Comparison of ENCODE assay signal across 8 cellular contexts in genomic region chr1:41626616-41627375, GRCh38.
A peak's percentile ranks its signal among the peaks of the same experiment; 100 is the strongest.
DNase-seq lines count a peak whose midpoint lies in the region; ATAC-seq, FAIRE-seq and TF ChIP-seq lines count a peak whose summit lies in the region.

No MANE protein-coding gene starts in this region.

- TF ChIP-seq CTCF in HepG2 (CRISPR knock-in tag; IDR thresholded peaks at IDR 0.05): no peak

- H3K9me3 ChIP-seq in SJSA1 (replicated peaks): no peaks in the 10 kb centered on the region
- H3K9me3 ChIP-seq in HepG2 (ENCODE audit: low read length): no peaks in the 10 kb centered on the region

- peak; percentile 38 for ATAC-seq in GM18520 (IDR thresholded peaks at IDR 0.05; ENCODE audit: unreplicated experiment)
- no peak for ATAC-seq in HepG2
- ATAC-seq in HG03442 (IDR thresholded peaks at IDR 0.05; ENCODE audit: unreplicated experiment): no peak
- ATAC-seq in GM18867 (IDR thresholded peaks at IDR 0.05; ENCODE audit: unreplicated experiment): no peak

- no peaks in the 10 kb centered on the region for H4K20me1 ChIP-seq in HepG2 (ENCODE audit: insufficient read depth, low read length)

- intact Hi-C loops in HepG2 (cut with micrococcal nuclease; ENCODE audit: unreplicated experiment): no loop called here

- peaks cover 3% of the 10 kb centered on the region; the same call in 1 of the 2 replicates for H3K36me3 ChIP-seq in SJSA1
- no peaks in the 10 kb centered on the region for H3K36me3 ChIP-seq in HepG2 (replicated peaks in 1 of 2; ENCODE audit: control insufficient read depth in 1 of 2, insufficient read depth in 2 of 2, low read length in 2 of 2)

- WGBS in HepG2 (ENCODE audit: low lambda C conversion rate): 4% methylated on average over 6 of the region's 10 CpGs

- H3K27me3 ChIP-seq in SJSA1 (replicated peaks) (no peaks in the 10 kb centered on the region), HepG2 (ENCODE audit: control insufficient read depth in 1 of 2, insufficient read depth in 2 of 2, low read length in 2 of 2) (peaks cover 1 to 17% of the 10 kb centered on the region in 2 experiments; a peak in 3 of 5 replicates)

- no peaks in the 10 kb centered on the region for H3K79me2 ChIP-seq in HepG2 (ENCODE audit: insufficient read depth, low read length)

- no peak for TF ChIP-seq POLR2A in HepG2 (IDR thresholded peaks at IDR 0.05; ENCODE audit: insufficient read depth in 1 of 2, low read depth in 2 of 2, low read length in 2 of 2)

- no peak overlapping the region for H3K4me2 ChIP-seq in HepG2 (ENCODE audit: low read depth, low read length)

- no peak overlapping the region for H2AFZ ChIP-seq in HepG2 (ENCODE audit: low read length)

- POLR2A ChIA-PET in HepG2 (lab: Yijun Ruan, JAX): no interaction called here

- CTCF ChIA-PET in HepG2 (lab: Yijun Ruan, JAX; ENCODE audit: low intra/inter-chr PET ratio, low total read pairs): no interaction called here

- DNase-seq in SJSA1 (ENCODE audit: low read depth in 1 of 2, low spot score in 2 of 2): peak; percentile 66 to 80
- peak; percentile 41 for DNase-seq in ecto neural progenitor cell (ENCODE audit: low spot score)
- peak; percentile 62 to 69 for DNase-seq in stimulated activated CD4-positive, alpha-beta T cell treated with anti-CD3 and anti-CD28 coated beads, Interleukin-2, amount 100 ng/mL, for 24 hours
- no peak for DNase-seq in DMS 273 treated with DMSO at 0.1 percent for 48 hours (lab: John Stamatoyannopoulos, UW)
- DNase-seq in HepG2 (ENCODE audit: low spot score): no peak

- no peak for TF ChIP-seq EP300 in HepG2 (IDR thresholded peaks at IDR 0.05; ENCODE audit: low read depth in 2 of 2, low read length in 2 of 2)
- no peak for TF ChIP-seq EP300 in HepG2 (CRISPR knock-in tag; IDR thresholded peaks at IDR 0.05; ENCODE audit: borderline replicate concordance)

- H3K4me1 ChIP-seq in SJSA1 (replicated peaks): peaks cover 91% of the 10 kb centered on the region
- peaks cover 6% of the 10 kb centered on the region; the same call in 1 of the 2 replicates for H3K4me1 ChIP-seq in HepG2 (ENCODE audit: insufficient read depth, low read length)

- in situ Hi-C loops in HepG2 (cut with HindIII; ENCODE audit: extremely low pct_ligation_motif_present, low pct_unique_long_range_greater_than_20kb): no loop called here

- H3K27ac ChIP-seq in SJSA1 (peak overlapping the region; percentile 86), HepG2 (ENCODE audit: extremely low read length, insufficient read depth, low read length) (no peak overlapping the region)

- FAIRE-seq in HepG2 (lab: Jason Lieb, UNC): no peak

- no peak overlapping the region for H3K9ac ChIP-seq in HepG2 (ENCODE audit: insufficient read depth, low read depth, low read length)

- BruUV-seq in HepG2 (replicated peaks; lab: Mats Ljungman, UMichigan): no TSS peak

- no peak for TF ChIP-seq RAD21 in HepG2 (CRISPR knock-in tag; IDR thresholded peaks at IDR 0.05)

- H3K4me3 ChIP-seq in SJSA1: no peak overlapping the region
- no peak overlapping the region for H3K4me3 ChIP-seq in HepG2 (replicated peaks in 1 of 3; ENCODE audit: insufficient read depth in 1 of 3, low read depth in 2 of 3, low read length in 3 of 3)

TF ChIP-seq in HepG2, 621 proteins besides CTCF, POLR2A, EP300 and RAD21:
- no peak for TF ChIP-seq CSRNP2 (CRISPR knock-in tag; conservative IDR thresholded peaks at IDR 0.05; ENCODE audit: low read depth)
- no peak for TF ChIP-seq ELF4 (CRISPR knock-in tag; IDR thresholded peaks at IDR 0.05; ENCODE audit: borderline replicate concordance)
- TF ChIP-seq ZNF503 (CRISPR knock-in tag; IDR thresholded peaks at IDR 0.05): no peak
- TF ChIP-seq SMARCC2 (IDR thresholded peaks at IDR 0.05): no peak
- no peak for TF ChIP-seq ATF4 (CRISPR knock-in tag; IDR thresholded peaks at IDR 0.05)
- no peak for TF ChIP-seq ZNF331 (CRISPR knock-in tag; IDR thresholded peaks at IDR 0.05)
- TF ChIP-seq RARA (CRISPR knock-in tag; IDR thresholded peaks at IDR 0.05): no peak
- no peak for TF ChIP-seq ZNF383 (CRISPR knock-in tag; IDR thresholded peaks at IDR 0.05; ENCODE audit: borderline replicate concordance)
- no peak for TF ChIP-seq THAP8 (CRISPR knock-in tag; IDR thresholded peaks at IDR 0.05; ENCODE audit: borderline replicate concordance)
- TF ChIP-seq KDM4B (CRISPR knock-in tag; IDR thresholded peaks at IDR 0.05): no peak
- TF ChIP-seq KLF12 (CRISPR knock-in tag; IDR thresholded peaks at IDR 0.05; ENCODE audit: borderline replicate concordance): no peak
- no peak for TF ChIP-seq SNRNP70 (IDR thresholded peaks at IDR 0.05; ENCODE audit: low read depth, low read length)
- no peak for TF ChIP-seq ZFAT (CRISPR knock-in tag; conservative IDR thresholded peaks at IDR 0.05)
- TF ChIP-seq ARNT2 (CRISPR knock-in tag; IDR thresholded peaks at IDR 0.05; ENCODE audit: low read depth): no peak

Comparison
In these comparisons a context has a peak if more than half of its experiments do, and no peak if none do; other contexts are left out.
1. DNase-seq: peak in SJSA1 (2 of 2), ecto neural progenitor cell (single experiment) and stimulated activated CD4-positive, alpha-beta T cell treated with anti-CD3 and anti-CD28 coated beads, Interleukin-2, amount 100 ng/mL, for 24 hours (2 of 2); none in DMS 273 treated with DMSO at 0.1 percent for 48 hours (single experiment) and HepG2 (single experiment).